ENCODE assay signal across 8 cellular contexts in genomic region chr4:67549123-67549522, GRCh38. TPM values are rescaled to one million over a fixed set of nuclear protein-coding genes. Genes with fewer than 3 reads are reported as not detected.
A peak's percentile ranks its signal among the peaks of the same experiment; 100 is the strongest.
DNase-seq lines count a peak whose midpoint lies in the region; ATAC-seq and TF ChIP-seq lines count a peak whose summit lies in the region.

No MANE protein-coding gene starts in this region.

- H3K4me1 ChIP-seq in liver (ENCODE audit: control insufficient read depth in 4 of 4, insufficient read depth in 4 of 4, low read length in 3 of 4): peaks cover 0 to 5% (median 2%) of the 10 kb centered on the region in 4 donors

- 24% methylated on average over 1 of the region's 1 CpG for WGBS in liver

- H3K27ac ChIP-seq in liver (ENCODE audit: low read depth in 1 of 2, low read length in 2 of 2): no peak overlapping the region

- H3K4me3 ChIP-seq in liver (ENCODE audit: low read depth in 1 of 3, low read length in 3 of 3) (no peak overlapping the region), MG63 (no peak overlapping the region)

- peak; percentile 1 for DNase-seq in DMS 273 treated with DMSO at 0.1 percent for 48 hours (lab: John Stamatoyannopoulos, UW)
- DNase-seq in RKO (ENCODE audit: low spot score): peak; percentile 72
- DNase-seq in stimulated activated naive CD4-positive, alpha-beta T cell treated with Interleukin-2 at 50 U/mL for 16 hours (lab: John Stamatoyannopoulos, UW): no peak
- DNase-seq in MG63: no peak
- DNase-seq in T-helper 17 cell: no peak

- H3K9ac ChIP-seq in liver (ENCODE audit: low read depth in 1 of 2, low read length in 2 of 2): no peak overlapping the region

- H3K36me3 ChIP-seq in liver (ENCODE audit: control insufficient read depth in 4 of 4, insufficient read depth in 3 of 4, low read depth in 1 of 4, low read length in 3 of 4) (no peaks in the 10 kb centered on the region), MG63 (no peaks in the 10 kb centered on the region; the same call in 1 of the 2 replicates)

- no peak overlapping the region for H3K4me3 Mint-ChIP-seq in T-helper 17 cell

- TF ChIP-seq RAD21 in liver (IDR thresholded peaks at IDR 0.05): peak; percentile 46 to 65

- H3K27ac Mint-ChIP-seq in T-helper 17 cell: no peak overlapping the region

- H3K9me3 ChIP-seq in liver (ENCODE audit: control insufficient read depth in 4 of 4, low read length in 3 of 4) (no peaks in the 10 kb centered on the region), MG63 (no peaks in the 10 kb centered on the region), T-helper 17 cell (ENCODE audit: control insufficient read depth, low read length, poor library complexity, severe bottlenecking) (no peaks in the 10 kb centered on the region)

- TF ChIP-seq CTCF in liver (IDR thresholded peaks at IDR 0.05; ENCODE audit: low read depth, low read length, missing input control): no peak

- H3K36me3 Mint-ChIP-seq in T-helper 17 cell (ENCODE audit: low read depth): peaks cover 2% of the 10 kb centered on the region

- ATAC-seq in GM19324 (IDR thresholded peaks at IDR 0.05; ENCODE audit: low FRiP score, unreplicated experiment) (peak; percentile 21), HG03457 (IDR thresholded peaks at IDR 0.05; ENCODE audit: unreplicated experiment) (peak; percentile 28), T-helper 17 cell (no peak)

- H3K4me1 Mint-ChIP-seq in T-helper 17 cell: peaks cover 6% of the 10 kb centered on the region

- H3K27me3 ChIP-seq in liver (ENCODE audit: control insufficient read depth in 4 of 4, insufficient read depth in 4 of 4, low read length in 3 of 4) (no peaks in the 10 kb centered on the region), MG63 (no peaks in the 10 kb centered on the region)

- no peaks in the 10 kb centered on the region for H3K27me3 Mint-ChIP-seq in T-helper 17 cell

TF ChIP-seq in liver, 16 proteins besides CTCF, POLR2A, EP300 and RAD21:
- TF ChIP-seq REST (IDR thresholded peaks at IDR 0.05): no peak
- no peak for TF ChIP-seq FOXA1 (IDR thresholded peaks at IDR 0.05)
- TF ChIP-seq GABPA (IDR thresholded peaks at IDR 0.05 in 1 of 2, conservative IDR thresholded peaks at IDR 0.05 in 1 of 2): no peak
- no peak for TF ChIP-seq NR2F2 (IDR thresholded peaks at IDR 0.05)
TF ChIP-seq in liver: peak in this region for 0.

RNA-seq across cellular contexts. Expression of gene CENPC, which starts 3.8 kb away (rescaled TPM):
- total RNA-seq in liver: 10 to 100 TPM; 12.1 to 14.9 TPM
- polyA plus RNA-seq in liver: 1 to 10 TPM; 1.9 to 7.0 TPM
- 4.3 and 6.8 TPM in 2 replicates for total RNA-seq in MG63 (2014; rRNA removed; shearing (Covaris generic); ENCODE audit: low replicate concordance)
- 100 to 1,000 TPM in 1 of 2 donors, 10 to 100 TPM in 1; 90.0 to 105 TPM for total RNA-seq in T-helper 17 cell

RNA-seq across cellular contexts. Expression of gene STAP1, which starts 9.4 kb away (rescaled TPM):
- total RNA-seq in liver (under 1 TPM; 0.33 to 0.51 TPM), T-helper 17 cell (1 to 10 TPM in 1 of 2 donors, under 1 TPM in 1; 0.50 to 4.1 TPM)
- polyA plus RNA-seq in liver: under 1 TPM; 0.03 to 0.24 TPM
- total RNA-seq in MG63 (2014; rRNA removed; shearing (Covaris generic); ENCODE audit: low replicate concordance): not detected in 2 replicates

Comparison
In these comparisons a context has a peak if more than half of its experiments do, and no peak if none do; other contexts are left out.
1. DNase-seq: peak in DMS 273 treated with DMSO at 0.1 percent for 48 hours (single experiment) and RKO (single experiment); none in stimulated activated naive CD4-positive, alpha-beta T cell treated with Interleukin-2 at 50 U/mL for 16 hours (single experiment), MG63 (single experiment) and T-helper 17 cell (0 of 3).
2. RNA of gene CENPC, which starts 3.8 kb away (total RNA-seq): 90.0 to 105 TPM in T-helper 17 cell; 12.1 to 14.9 TPM in liver and 4.3 to 6.8 TPM in MG63; every median in the first group is over 4 times any median in the second.